In genomic region chr18:39527465-39527864, GRCh38 we compare ENCODE assay signal across 6 cellular contexts.
"Had no signal": no experiment of that assay in that cellular context is flagged by ENCODE, and none has a peak within 500 bp of the region (broad histone marks: within the 10 kb centered on the region; RNA-seq: fewer than 3 reads in every experiment).

No MANE protein-coding gene starts in this region.

- H3K4me1 Mint-ChIP-seq: GM23338, H9, IgD-negative memory B cell had no signal

- H3K36me3 Mint-ChIP-seq: IgD-negative memory B cell had no signal

- H3K27me3 Mint-ChIP-seq: IgD-negative memory B cell had no signal

- H3K4me2 ChIP-seq: GM23338, KMS-11 had no signal

- DNase-seq: H9, Karpas-422, KBM-7 had no signal

- H3K4me3 ChIP-seq: GM23338 had no signal

- H3K9me3 Mint-ChIP-seq: GM23338, H9 had no signal

- H2AFZ ChIP-seq: GM23338 had no signal

- H3K27ac ChIP-seq: KMS-11 had no signal

- ATAC-seq: GM23338 had no signal

- H3K9ac ChIP-seq: KMS-11 had no signal

- H3K27ac Mint-ChIP-seq: GM23338, H9, IgD-negative memory B cell had no signal

- H3K4me3 Mint-ChIP-seq: GM23338, H9, IgD-negative memory B cell had no signal
